ENCODE assay signal across 1 cellular context in the genomic region with DNA sequence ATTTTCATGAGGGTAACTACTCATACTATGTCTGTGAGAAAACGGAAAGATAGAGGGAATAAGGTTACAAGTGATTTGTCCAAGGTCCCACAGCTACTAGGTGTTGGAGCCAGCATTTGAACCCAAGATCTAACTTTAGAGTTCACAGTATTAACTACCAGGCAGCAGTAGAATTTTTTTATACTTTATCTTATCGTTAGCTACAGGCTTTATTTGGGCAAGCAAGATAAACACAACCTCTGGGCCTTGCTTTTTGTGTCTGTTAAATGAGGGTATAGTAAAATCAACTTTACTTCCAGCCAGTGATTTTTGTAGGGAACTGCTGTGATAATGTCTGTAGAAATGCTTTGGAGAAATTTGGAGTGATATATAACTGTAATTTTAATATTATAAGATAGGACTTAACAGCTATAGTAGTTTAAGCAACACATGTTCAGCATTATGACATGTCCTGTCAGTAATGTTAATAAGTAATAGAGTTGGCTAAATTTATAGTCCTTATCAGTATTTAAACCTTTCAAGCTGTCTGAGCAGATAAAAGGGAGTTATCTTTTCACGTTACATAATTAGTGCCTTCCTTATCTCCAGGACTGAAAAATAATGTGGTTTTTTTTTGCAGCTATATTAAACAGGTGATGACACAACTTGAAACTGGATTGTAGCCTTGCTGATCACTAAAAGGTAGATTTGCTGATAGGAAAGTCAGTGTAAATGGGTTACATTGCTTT.
TF ChIP-seq lines count a peak whose summit lies in the region.

No MANE protein-coding gene starts in this region.

TF ChIP-seq in SK-N-SH treated with all-trans-retinoic acid at 6 μM for 48 hours, 23 proteins besides CTCF, POLR2A, EP300 and RAD21 (continued from another document):
- TF ChIP-seq, protein P1, sequence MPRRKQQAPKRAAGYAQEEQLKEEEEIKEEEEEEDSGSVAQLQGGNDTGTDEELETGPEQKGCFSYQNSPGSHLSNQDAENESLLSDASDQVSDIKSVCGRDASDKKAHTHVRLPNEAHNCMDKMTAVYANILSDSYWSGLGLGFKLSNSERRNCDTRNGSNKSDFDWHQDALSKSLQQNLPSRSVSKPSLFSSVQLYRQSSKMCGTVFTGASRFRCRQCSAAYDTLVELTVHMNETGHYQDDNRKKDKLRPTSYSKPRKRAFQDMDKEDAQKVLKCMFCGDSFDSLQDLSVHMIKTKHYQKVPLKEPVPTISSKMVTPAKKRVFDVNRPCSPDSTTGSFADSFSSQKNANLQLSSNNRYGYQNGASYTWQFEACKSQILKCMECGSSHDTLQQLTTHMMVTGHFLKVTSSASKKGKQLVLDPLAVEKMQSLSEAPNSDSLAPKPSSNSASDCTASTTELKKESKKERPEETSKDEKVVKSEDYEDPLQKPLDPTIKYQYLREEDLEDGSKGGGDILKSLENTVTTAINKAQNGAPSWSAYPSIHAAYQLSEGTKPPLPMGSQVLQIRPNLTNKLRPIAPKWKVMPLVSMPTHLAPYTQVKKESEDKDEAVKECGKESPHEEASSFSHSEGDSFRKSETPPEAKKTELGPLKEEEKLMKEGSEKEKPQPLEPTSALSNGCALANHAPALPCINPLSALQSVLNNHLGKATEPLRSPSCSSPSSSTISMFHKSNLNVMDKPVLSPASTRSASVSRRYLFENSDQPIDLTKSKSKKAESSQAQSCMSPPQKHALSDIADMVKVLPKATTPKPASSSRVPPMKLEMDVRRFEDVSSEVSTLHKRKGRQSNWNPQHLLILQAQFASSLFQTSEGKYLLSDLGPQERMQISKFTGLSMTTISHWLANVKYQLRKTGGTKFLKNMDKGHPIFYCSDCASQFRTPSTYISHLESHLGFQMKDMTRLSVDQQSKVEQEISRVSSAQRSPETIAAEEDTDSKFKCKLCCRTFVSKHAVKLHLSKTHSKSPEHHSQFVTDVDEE (CRISPR knock-in tag; IDR thresholded peaks at IDR 0.05) = 0 out of 2 replicates have a peak, but pooled peaks have one; percentile 23
